Comparison of ENCODE assay signal across 1 cellular context in genomic region chr15:88467073-88467934, GRCh38.
TF ChIP-seq lines count a peak whose summit lies in the region.

Gene MRPL46, minus strand, starts transcription at chr15:88467388. Its CDS starts 11 bp downstream, at chr15:88467377.
Gene MRPS11, plus strand, starts transcription at chr15:88467708. Its CDS starts 10 bp downstream, at chr15:88467718.

TF ChIP-seq in K562, 482 proteins besides CTCF, POLR2A, EP300 and RAD21 (continued from another document and continues in another):
- TF ChIP-seq ZBTB12 (CRISPR knock-in tag; IDR thresholded peaks at IDR 0.05) = peak; percentile 60
- TF ChIP-seq DPF2 (IDR thresholded peaks at IDR 0.05) = peak; percentile 32; the same call in 1 of the 2 replicates
- TF ChIP-seq TEAD4 (IDR thresholded peaks at IDR 0.05; ENCODE audit: low read length) = peak; percentile 30; the same call in 1 of the 2 replicates
- TF ChIP-seq TEAD4 (CRISPR knock-in tag; IDR thresholded peaks at IDR 0.05; ENCODE audit: borderline replicate concordance) = no peak
- TF ChIP-seq RBM22 (IDR thresholded peaks at IDR 0.05; ENCODE audit: low read depth, low read length, poor library complexity, severe bottlenecking) = no peak
- no peak; the same call in 1 of the 2 replicates for TF ChIP-seq FOXP1 (CRISPR knock-in tag; IDR thresholded peaks at IDR 0.05)
- TF ChIP-seq XRCC5 (IDR thresholded peaks at IDR 0.05; ENCODE audit: low read depth, low read length) = 0 out of 2 replicates have a peak, but pooled peaks have one; percentile 24
- TF ChIP-seq HMBOX1 (IDR thresholded peaks at IDR 0.05) = no peak
- TF ChIP-seq FOXJ2 (tag; IDR thresholded peaks at IDR 0.05) = peak; percentile 52; the same call in 1 of the 2 replicates
- TF ChIP-seq HOMEZ (CRISPR knock-in tag; IDR thresholded peaks at IDR 0.05) = no peak
- peak; percentile 84 to 87 for TF ChIP-seq NRF1 (conservative IDR thresholded peaks at IDR 0.05 in 1 of 2, IDR thresholded peaks at IDR 0.05 in 1 of 2)
- no peak for TF ChIP-seq ZNF668 (CRISPR knock-in tag; IDR thresholded peaks at IDR 0.05)
- peak; percentile 70 for TF ChIP-seq HCFC1 (IDR thresholded peaks at IDR 0.05; ENCODE audit: low read depth, low read length)
- peak; percentile 77 for TF ChIP-seq MGA (IDR thresholded peaks at IDR 0.05)
- no peak for TF ChIP-seq SMARCE1 (IDR thresholded peaks at IDR 0.05)
- peak; percentile 90 for TF ChIP-seq NFRKB (IDR thresholded peaks at IDR 0.05; ENCODE audit: low read depth)
- no peak for TF ChIP-seq MEF2A (IDR thresholded peaks at IDR 0.05; ENCODE audit: control insufficient read depth, low read depth, low read length)
- TF ChIP-seq SREBF1 (IDR thresholded peaks at IDR 0.05; ENCODE audit: borderline replicate concordance, low read depth, low read length) = peak; percentile 75; the same call in 1 of the 2 replicates
- no peak for TF ChIP-seq SPI1 (IDR thresholded peaks at IDR 0.05; ENCODE audit: borderline replicate concordance, low read depth, low read length)
- TF ChIP-seq ZNF146 (CRISPR knock-in tag; IDR thresholded peaks at IDR 0.05; ENCODE audit: unreplicated experiment) = no peak
- TF ChIP-seq ZBTB11 (CRISPR knock-in tag; IDR thresholded peaks at IDR 0.05) = 0 out of 6 replicates have a peak, but pooled peaks of 1 of the 3 experiments have one; percentile 28
- TF ChIP-seq ERF (CRISPR knock-in tag; IDR thresholded peaks at IDR 0.05) = 0 out of 2 replicates have a peak, but pooled peaks have one; percentile 38
- 0 out of 2 replicates have a peak, but pooled peaks have one; percentile 51 for TF ChIP-seq ZBTB17 (CRISPR knock-in tag; IDR thresholded peaks at IDR 0.05)
- peak in 1 of 2 experiments; percentile 99; a peak in 2 of 4 replicates for TF ChIP-seq NONO (IDR thresholded peaks at IDR 0.05; ENCODE audit: low read depth in 2 of 2, low read length in 1 of 2)
- no peak for TF ChIP-seq HDGF (IDR thresholded peaks at IDR 0.05)
- TF ChIP-seq DACH1 (IDR thresholded peaks at IDR 0.05; ENCODE audit: partially characterized antibody) = peak; percentile 86
- no peak for TF ChIP-seq ESRRB (CRISPR knock-in tag; IDR thresholded peaks at IDR 0.05; ENCODE audit: borderline replicate concordance)
- 0 out of 4 replicates have a peak, but pooled peaks of 1 of the 2 experiments have one; percentile 29 for TF ChIP-seq KDM4B (IDR thresholded peaks at IDR 0.05; ENCODE audit: borderline replicate concordance in 2 of 2, low read depth in 1 of 2)
- TF ChIP-seq DIDO1 (tag; IDR thresholded peaks at IDR 0.05; ENCODE audit: low read depth) = peak; percentile 86
- no peak for TF ChIP-seq BRF2 (IDR thresholded peaks at IDR 0.05; ENCODE audit: borderline replicate concordance, insufficient read depth, insufficient read length)
- peak; percentile 69; the same call in 1 of the 2 replicates for TF ChIP-seq HINFP (tag; conservative IDR thresholded peaks at IDR 0.05; ENCODE audit: low read depth)
- peak; percentile 65 for TF ChIP-seq ETS1 (conservative IDR thresholded peaks at IDR 0.05; ENCODE audit: control insufficient read depth, low read depth, low read length)
- peak; percentile 82 for TF ChIP-seq RBBP5 (IDR thresholded peaks at IDR 0.05; ENCODE audit: borderline replicate concordance, insufficient read depth, low read length, poor library complexity, severe bottlenecking)
- no peak for TF ChIP-seq ZNF384 (IDR thresholded peaks at IDR 0.05; ENCODE audit: low read depth, low read length)
